In genomic region chr19:35644206-35644986, GRCh38 we compare ENCODE assay signal across 8 cellular contexts. TPM values are rescaled to one million over a fixed set of nuclear protein-coding genes. Genes with fewer than 3 reads are reported as not detected.
DNase-seq lines count a peak whose midpoint lies in the region; ATAC-seq and TF ChIP-seq lines count a peak whose summit lies in the region.

No MANE protein-coding gene starts in this region.

- H3K9me3 ChIP-seq in AG04450 (ENCODE audit: control insufficient read depth, insufficient read depth, low read length): no peaks in the 10 kb centered on the region

- peak; percentile 72 for DNase-seq in AG04450 (ENCODE audit: low read depth, low spot score)
- peak; percentile 100 for DNase-seq in NCI-H345 treated with DMSO at 0.1 percent for 48 hours (lab: John Stamatoyannopoulos, UW; ENCODE audit: unreplicated experiment)
- DNase-seq in cerebellar cortex (ENCODE audit: low spot score): peak; percentile 96
- DNase-seq in kidney epithelial cell (ENCODE audit: low read depth): peak; percentile 77
- DNase-seq in stimulated activated CD4-positive, alpha-beta T cell treated with anti-CD3 and anti-CD28 coated beads, Interleukin-15, amount 100 ng/mL, for 1 hour (ENCODE audit: low read depth in 1 of 2, low spot score in 1 of 2): peak; percentile 87 to 89

- H3K27me3 ChIP-seq in AG04450 (ENCODE audit: control insufficient read depth, insufficient read depth, low read length): no peaks in the 10 kb centered on the region
- no peaks in the 10 kb centered on the region for H3K27me3 ChIP-seq in kidney epithelial cell (ENCODE audit: control insufficient read depth, insufficient read depth, low read length)

- ATAC-seq in GM18909 (IDR thresholded peaks at IDR 0.05; ENCODE audit: poor library complexity, unreplicated experiment): peak; percentile 71
- ATAC-seq in HG03159 (IDR thresholded peaks at IDR 0.05; ENCODE audit: unreplicated experiment): peak; percentile 57
- peak; percentile 85 to 88 for ATAC-seq in activated CD4-positive, CD25-positive, alpha-beta regulatory T cell treated with anti-CD3 and anti-CD28 coated beads, Interleukin-2, amount 50 U/mL, for 24 hours

- H3K27ac ChIP-seq in AG04450 (ENCODE audit: low read depth, low read length): peak overlapping the region; percentile 61

- TF ChIP-seq CTCF in AG04450 (IDR thresholded peaks at IDR 0.05; ENCODE audit: low read depth, low read length): peak; percentile 12
- no peak for TF ChIP-seq CTCF in kidney epithelial cell (IDR thresholded peaks at IDR 0.05; ENCODE audit: insufficient read depth, low read length, poor library complexity, severe bottlenecking)

- CTCF ChIA-PET in AG04450 (lab: Charles Lee): no interaction called here

- H3K4me3 ChIP-seq in AG04450 (ENCODE audit: low read depth, low read length) (peak overlapping the region; percentile 65), kidney epithelial cell (ENCODE audit: low read depth, low read length) (peak overlapping the region; percentile 44)

- no peaks in the 10 kb centered on the region for H3K36me3 ChIP-seq in kidney epithelial cell (ENCODE audit: control insufficient read depth, insufficient read depth, low read length)

- POLR2A ChIA-PET in AG04450 (lab: Yijun Ruan, JAX): interaction anchor here (0.8 to 1.8 kb wide), 2 partner anchors 10 to 12 kb away, joined by 3 to 6 read pairs; no protein-coding TSS in a partner anchor

RNA-seq across cellular contexts. Expression of gene ETV2, which starts 2.9 kb away (rescaled TPM):
- 0.33 and 0.36 TPM in 2 replicates for polyA plus RNA-seq in AG04450 (2011; rRNA removed)
- not detected in 2 replicates for polyA minus RNA-seq in AG04450 (2011; rRNA and poly(A)+ RNA removed)
- not detected in 2 replicates for total RNA-seq in kidney epithelial cell

RNA-seq across cellular contexts. Expression of gene COX6B1, which starts 3.7 kb away (rescaled TPM):
- 398 and 527 TPM in 2 replicates for polyA plus RNA-seq in AG04450 (2011; rRNA removed)
- polyA minus RNA-seq in AG04450 (2011; rRNA and poly(A)+ RNA removed): 243 and 345 TPM in 2 replicates
- total RNA-seq in kidney epithelial cell: 347 and 569 TPM in 2 replicates

RNA-seq across cellular contexts. Expression of gene RBM42, which starts 15.6 kb away (rescaled TPM):
- 33.4 and 35.6 TPM in 2 replicates for polyA plus RNA-seq in AG04450 (2011; rRNA removed)
- polyA minus RNA-seq in AG04450 (2011; rRNA and poly(A)+ RNA removed): 20.9 and 28.0 TPM in 2 replicates
- total RNA-seq in kidney epithelial cell: 115 and 121 TPM in 2 replicates

RNA-seq across cellular contexts. Expression of gene UPK1A, which starts 21.9 kb away (rescaled TPM):
- 0.07 TPM in 1 of 2 replicates, not detected in the other for polyA plus RNA-seq in AG04450 (2011; rRNA removed)
- polyA minus RNA-seq in AG04450 (2011; rRNA and poly(A)+ RNA removed): not detected in 2 replicates
- total RNA-seq in kidney epithelial cell: not detected in 2 replicates

RNA-seq across cellular contexts. Expression of gene HAUS5, which starts 31.9 kb away (rescaled TPM):
- polyA plus RNA-seq in AG04450 (2011; rRNA removed): 1.9 and 2.3 TPM in 2 replicates
- polyA minus RNA-seq in AG04450 (2011; rRNA and poly(A)+ RNA removed): 1.9 and 2.8 TPM in 2 replicates
- 12.3 and 14.1 TPM in 2 replicates for total RNA-seq in kidney epithelial cell

Comparison
In these comparisons a context has a peak if more than half of its experiments do, and no peak if none do; other contexts are left out.
1. Peak in every context shown above with its lines: DNase-seq, ATAC-seq, H3K4me3 ChIP-seq and H3K27ac ChIP-seq.